15 cellular contexts compared by ENCODE assay signal in genomic region chr15:92288755-92289154, GRCh38.
DNase-seq lines count a peak whose midpoint lies in the region; ATAC-seq and TF ChIP-seq lines count a peak whose summit lies in the region.
"Had no signal": no experiment of that assay in that cellular context is flagged by ENCODE, and none has a peak within 500 bp of the region (broad histone marks: within the 10 kb centered on the region; RNA-seq: fewer than 3 reads in every experiment).

No MANE protein-coding gene starts in this region.

- in situ Hi-C loops in mammary epithelial cell (cut with MboI; ENCODE audit: low sequenced_read_pairs in 2 of 2): loop anchor here in 1 of 2 donors (25.0 kb wide), 2 partner anchors 101 to 424 kb away; no protein-coding TSS in a partner anchor

- no peaks in the 10 kb centered on the region for H3K27me3 ChIP-seq in mammary epithelial cell (ENCODE audit: insufficient read depth, low read length)
- H3K27me3 ChIP-seq in tibial artery: peaks cover 0 to 2% of the 10 kb centered on the region in 2 donors

- 64% methylated on average over 2 of the region's 2 CpGs for WGBS in mammary epithelial cell (ENCODE audit: low coverage, missing lambda C conversion rate)

- POLR2A ChIA-PET in activated naive CD8-positive, alpha-beta T cell treated with anti-CD3 and anti-CD28 coated beads, Interleukin-2, amount 10 ng/mL, durations not matched to agents 7 days and 5 days (lab: Charles Lee): no interaction called here

- H3K4me3 Mint-ChIP-seq in activated naive CD8-positive, alpha-beta T cell treated with anti-CD3 and anti-CD28 coated beads, Interleukin-2, amount 10 ng/mL, durations not matched to agents 7 days and 5 days: peak overlapping the region; percentile 5
- no peak overlapping the region for H3K4me3 Mint-ChIP-seq in activated naive CD8-positive, alpha-beta T cell treated with anti-CD3 and anti-CD28 coated beads for 36 hours
- no peak overlapping the region for H3K4me3 Mint-ChIP-seq in chondrocyte (ENCODE audit: unreplicated experiment)
- H3K4me3 Mint-ChIP-seq: H9; stimulated activated naive CD8-positive, alpha-beta T cell treated with anti-CD3 and anti-CD28 coated beads, Interleukin-15, Interleukin-2, amounts not matched to agents 100 ng/mL and 50 ng/mL, for 24 hours had no signal

- H3K4me1 Mint-ChIP-seq in activated naive CD8-positive, alpha-beta T cell treated with anti-CD3 and anti-CD28 coated beads, Interleukin-2, amount 10 ng/mL, durations not matched to agents 7 days and 5 days: peaks cover 4% of the 10 kb centered on the region
- H3K4me1 Mint-ChIP-seq in activated naive CD8-positive, alpha-beta T cell treated with anti-CD3 and anti-CD28 coated beads for 36 hours: peaks cover 2% of the 10 kb centered on the region
- no peaks in the 10 kb centered on the region for H3K4me1 Mint-ChIP-seq in chondrocyte (ENCODE audit: low read depth)

- intact Hi-C loops in mammary epithelial cell (cut with micrococcal nuclease): no loop called here
- intact Hi-C loops in tibial artery (cut with DNase I; ENCODE audit: low total_unique reads): no loop called here

- ATAC-seq in activated naive CD8-positive, alpha-beta T cell treated with anti-CD3 and anti-CD28 coated beads, Interleukin-2, amount 10 ng/mL, durations not matched to agents 7 days and 5 days (ENCODE audit: low read depth): no peak
- ATAC-seq in GM21528 (IDR thresholded peaks at IDR 0.05; ENCODE audit: low FRiP score, unreplicated experiment) (peak; percentile 93), HG03135 (IDR thresholded peaks at IDR 0.05; ENCODE audit: unreplicated experiment) (peak; percentile 89)

- TF ChIP-seq CTCF in mammary epithelial cell (conservative IDR thresholded peaks at IDR 0.05 in 1 of 2, IDR thresholded peaks at IDR 0.05 in 1 of 2; ENCODE audit: extremely low read depth in 1 of 2, insufficient read depth in 1 of 2, low read depth in 1 of 2, low read length in 2 of 2): no peak
- no peak for TF ChIP-seq CTCF in chondrocyte (IDR thresholded peaks at IDR 0.05)
- TF ChIP-seq CTCF in tibial artery (IDR thresholded peaks at IDR 0.05): no peak

- H4K20me1 ChIP-seq in mammary epithelial cell (ENCODE audit: insufficient read depth, low read length): no peaks in the 10 kb centered on the region

- CTCF ChIA-PET in mammary epithelial cell (lab: Charles Lee; ENCODE audit: low non-redundant PET): no interaction called here

- no peak for DNase-seq in activated naive CD8-positive, alpha-beta T cell treated with anti-CD3 and anti-CD28 coated beads, Interleukin-2, amount 10 ng/mL, durations not matched to agents 7 days and 5 days
- no peak for DNase-seq in activated naive CD8-positive, alpha-beta T cell treated with anti-CD3 and anti-CD28 coated beads for 36 hours
- DNase-seq in cerebellar nuclear complex (lab: John Stamatoyannopoulos, UW) (no peak), mammary epithelial cell (no peak), chondrocyte (ENCODE audit: low spot score) (no peak), tibial artery (no peak)
- DNase-seq: activated CD4-positive, CD25-positive, alpha-beta regulatory T cell; H9; mesenchymal stem cell; NCI-H446 treated with DMSO at 0.1 percent for 48 hours; SHP77 had no signal

- H2AFZ ChIP-seq in mammary epithelial cell (ENCODE audit: low read depth, low read length): no peak overlapping the region

- H3K4me2 ChIP-seq in mammary epithelial cell (ENCODE audit: insufficient read depth, low read depth, low read length): no peak overlapping the region

- peak overlapping the region; percentile 24 for H3K27ac Mint-ChIP-seq in activated naive CD8-positive, alpha-beta T cell treated with anti-CD3 and anti-CD28 coated beads, Interleukin-2, amount 10 ng/mL, durations not matched to agents 7 days and 5 days
- no peak overlapping the region for H3K27ac Mint-ChIP-seq in activated naive CD8-positive, alpha-beta T cell treated with anti-CD3 and anti-CD28 coated beads for 36 hours
- no peak overlapping the region for H3K27ac Mint-ChIP-seq in chondrocyte (ENCODE audit: unreplicated experiment)
- H3K27ac Mint-ChIP-seq: H9; stimulated activated naive CD8-positive, alpha-beta T cell treated with anti-CD3 and anti-CD28 coated beads, Interleukin-15, Interleukin-2, amounts not matched to agents 100 ng/mL and 50 ng/mL, for 24 hours had no signal

- H3K79me2 ChIP-seq in mammary epithelial cell (ENCODE audit: insufficient read depth, low read length): no peaks in the 10 kb centered on the region

- peaks cover 28% of the 10 kb centered on the region for H3K27me3 Mint-ChIP-seq in activated naive CD8-positive, alpha-beta T cell treated with anti-CD3 and anti-CD28 coated beads, Interleukin-2, amount 10 ng/mL, durations not matched to agents 7 days and 5 days
- peaks cover 7% of the 10 kb centered on the region for H3K27me3 Mint-ChIP-seq in activated naive CD8-positive, alpha-beta T cell treated with anti-CD3 and anti-CD28 coated beads for 36 hours
- peaks cover 11% of the 10 kb centered on the region for H3K27me3 Mint-ChIP-seq in chondrocyte (ENCODE audit: low read depth)

- dilution Hi-C loops in mammary epithelial cell (cut with HindIII; ENCODE audit: low sequenced_read_pairs): no loop called here

- BruUV-seq in mammary epithelial cell (replicated peaks; lab: Mats Ljungman, UMichigan): no TSS peak

- H3K9me3 Mint-ChIP-seq in activated naive CD8-positive, alpha-beta T cell treated with anti-CD3 and anti-CD28 coated beads, Interleukin-2, amount 10 ng/mL, durations not matched to agents 7 days and 5 days: peaks cover 1% of the 10 kb centered on the region
- H3K9me3 Mint-ChIP-seq in activated naive CD8-positive, alpha-beta T cell treated with anti-CD3 and anti-CD28 coated beads for 36 hours: no peaks in the 10 kb centered on the region
- no peaks in the 10 kb centered on the region for H3K9me3 Mint-ChIP-seq in chondrocyte (ENCODE audit: low read depth)
- H3K9me3 Mint-ChIP-seq: H9; stimulated activated naive CD8-positive, alpha-beta T cell treated with anti-CD3 and anti-CD28 coated beads, Interleukin-15, Interleukin-2, amounts not matched to agents 100 ng/mL and 50 ng/mL, for 24 hours had no signal

- no peak overlapping the region for H3K27ac ChIP-seq in mammary epithelial cell (ENCODE audit: insufficient read depth, low read depth, low read length)
- no peak overlapping the region for H3K27ac ChIP-seq in tibial artery
- H3K27ac ChIP-seq: breast epithelium had no signal

- no peaks in the 10 kb centered on the region for H3K4me1 ChIP-seq in mammary epithelial cell (ENCODE audit: insufficient read depth, low read length)
- H3K4me1 ChIP-seq in tibial artery: no peaks in the 10 kb centered on the region
- H3K4me1 ChIP-seq: breast epithelium had no signal

- H3K36me3 ChIP-seq in mammary epithelial cell (ENCODE audit: insufficient read depth, low read length) (no peaks in the 10 kb centered on the region), tibial artery (no peaks in the 10 kb centered on the region)
- H3K36me3 ChIP-seq: breast epithelium had no signal

- no peaks in the 10 kb centered on the region for H3K36me3 Mint-ChIP-seq in activated naive CD8-positive, alpha-beta T cell treated with anti-CD3 and anti-CD28 coated beads, Interleukin-2, amount 10 ng/mL, durations not matched to agents 7 days and 5 days
- H3K36me3 Mint-ChIP-seq in activated naive CD8-positive, alpha-beta T cell treated with anti-CD3 and anti-CD28 coated beads for 36 hours: no peaks in the 10 kb centered on the region
- H3K36me3 Mint-ChIP-seq in chondrocyte (ENCODE audit: low read depth): no peaks in the 10 kb centered on the region

- no peak overlapping the region for H3K9ac ChIP-seq in mammary epithelial cell (ENCODE audit: insufficient read depth, low read length)

- no peak overlapping the region for H3K4me3 ChIP-seq in mammary epithelial cell (replicated peaks in 1 of 3; ENCODE audit: insufficient read depth in 1 of 3, low read depth in 2 of 3, low read length in 3 of 3)
- H3K4me3 ChIP-seq in tibial artery: no peak overlapping the region
- H3K4me3 ChIP-seq: breast epithelium had no signal

- H3K9me3 ChIP-seq in mammary epithelial cell (replicated peaks; ENCODE audit: insufficient read depth, low read length) (no peaks in the 10 kb centered on the region), tibial artery (no peaks in the 10 kb centered on the region)
- H3K9me3 ChIP-seq: breast epithelium had no signal
